Comparison of ENCODE assay signal across 12 cellular contexts in the genomic region with DNA sequence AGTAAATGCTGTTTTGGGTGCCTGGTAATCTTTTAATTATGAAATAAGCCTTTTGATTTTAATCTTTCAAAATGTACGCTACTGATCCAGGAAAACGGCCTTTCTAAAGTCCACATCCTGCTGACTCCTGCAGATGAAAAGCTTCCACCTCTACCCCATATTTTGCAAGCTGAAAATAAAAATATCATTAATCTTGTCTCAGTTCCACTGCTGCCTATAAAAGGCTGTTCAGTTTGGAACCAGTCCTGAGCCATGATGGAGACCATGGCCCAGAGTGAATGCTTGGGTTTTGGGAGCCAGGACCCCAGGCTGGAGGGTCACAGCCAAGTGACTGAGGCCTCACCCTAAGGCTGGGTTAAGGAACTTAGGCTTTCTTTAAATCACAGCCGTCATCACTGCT.
A peak's percentile ranks its signal among the peaks of the same experiment; 100 is the strongest.
DNase-seq lines count a peak whose midpoint lies in the region; ATAC-seq and TF ChIP-seq lines count a peak whose summit lies in the region.
"Had no signal": no experiment of that assay in that cellular context is flagged by ENCODE, and none has a peak within 500 bp of the region (broad histone marks: within the 10 kb centered on the region; RNA-seq: fewer than 3 reads in every experiment).

No MANE protein-coding gene starts in this region.

- H3K27me3 ChIP-seq in BLaER1 treated with 17β-estradiol and CSF1 and Interleukin-3, amounts not matched to agents 10 nM and 100 nM, result no peaks in the 10 kb centered on the region
- H3K27me3 ChIP-seq in dorsolateral prefrontal cortex (no peaks in the 10 kb centered on the region), right lobe of liver (no peaks in the 10 kb centered on the region), sigmoid colon (no peaks in the 10 kb centered on the region)

- no peaks in the 10 kb centered on the region for H3K27me3 Mint-ChIP-seq in activated CD8-positive, alpha-beta T cell treated with anti-CD3 and anti-CD28 coated beads for 36 hours
- H3K27me3 Mint-ChIP-seq: activated T-cell treated with anti-CD3 and anti-CD28 coated beads, Interleukin-2, amount 50 U/mL, for 24 hours had no signal

- no peak overlapping the region for H3K4me3 Mint-ChIP-seq in activated CD8-positive, alpha-beta T cell treated with anti-CD3 and anti-CD28 coated beads for 36 hours
- H3K4me3 Mint-ChIP-seq: activated T-cell treated with anti-CD3 and anti-CD28 coated beads, Interleukin-2, amount 50 U/mL, for 24 hours; HFFc6 had no signal

- no peak overlapping the region for H3K4me3 ChIP-seq in BLaER1 treated with 17β-estradiol and CSF1 and Interleukin-3, amounts not matched to agents 10 nM and 100 nM
- H3K4me3 ChIP-seq in dorsolateral prefrontal cortex (peak overlapping the region in 32 of 59 donors; percentile 4 to 50 (median 28)), right lobe of liver (no peak overlapping the region), sigmoid colon (peak overlapping the region in 3 of 4 donors; percentile 14 to 31 (median 30))

- ATAC-seq in right lobe of liver (peak; percentile 18 to 33 (median 26)), GM21717 (IDR thresholded peaks at IDR 0.05; ENCODE audit: unreplicated experiment) (no peak)
- no peak for ATAC-seq in activated CD8-positive, alpha-beta T cell treated with anti-CD3 and anti-CD28 coated beads for 36 hours
- no peak for ATAC-seq in stimulated activated naive CD8-positive, alpha-beta T cell treated with anti-CD3 and anti-CD28 coated beads, Interleukin-15, Interleukin-2, amounts not matched to agents 100 U/mL and 50 U/mL, for 24 hours

- H4K20me1 ChIP-seq in BLaER1 treated with 17β-estradiol and CSF1 and Interleukin-3, amounts not matched to agents 10 nM and 100 nM, result peaks cover 84 to 100% (median 94%) of the 10 kb centered on the region in 11 experiments

- TF ChIP-seq CTCF in dorsolateral prefrontal cortex (IDR thresholded peaks at IDR 0.05 in 54 of 56, conservative IDR thresholded peaks at IDR 0.05 in 2 of 56; ENCODE audit: low read depth in 1 of 56, partially characterized antibody in 56 of 56), result no peak
- TF ChIP-seq CTCF in right lobe of liver (IDR thresholded peaks at IDR 0.05), result no peak
- no peak for TF ChIP-seq CTCF in sigmoid colon (IDR thresholded peaks at IDR 0.05)
- no peak for TF ChIP-seq CTCF in activated CD8-positive, alpha-beta T cell treated with anti-CD3 and anti-CD28 coated beads for 36 hours (IDR thresholded peaks at IDR 0.05)

- no peaks in the 10 kb centered on the region for H3K9me3 Mint-ChIP-seq in activated CD8-positive, alpha-beta T cell treated with anti-CD3 and anti-CD28 coated beads for 36 hours
- H3K9me3 Mint-ChIP-seq: activated T-cell treated with anti-CD3 and anti-CD28 coated beads, Interleukin-2, amount 50 U/mL, for 24 hours; HFFc6 had no signal

- H3K27ac Mint-ChIP-seq in activated CD8-positive, alpha-beta T cell treated with anti-CD3 and anti-CD28 coated beads for 36 hours, result no peak overlapping the region
- H3K27ac Mint-ChIP-seq: activated T-cell treated with anti-CD3 and anti-CD28 coated beads, Interleukin-2, amount 50 U/mL, for 24 hours; HFFc6 had no signal

- 11% methylated on average over 3 of the region's 3 CpGs for WGBS in right lobe of liver (ENCODE audit: insufficient coverage, low coverage, low lambda C conversion rate, missing lambda C conversion rate)
- 58 to 60% methylated on average over 3 of the region's 3 CpGs for WGBS in sigmoid colon, 2 donors

- no peak for TF ChIP-seq EP300 in sigmoid colon (IDR thresholded peaks at IDR 0.05)

- CTCF ChIA-PET in activated CD8-positive, alpha-beta T cell treated with anti-CD3 and anti-CD28 coated beads for 36 hours (lab: Charles Lee), result interaction anchor here (1.1 kb wide), 1 partner anchor 9 kb away, joined by 3 read pairs; no protein-coding TSS in a partner anchor

- H3K27ac ChIP-seq in BLaER1 treated with 17β-estradiol and CSF1 and Interleukin-3, amounts not matched to agents 10 nM and 100 nM, result peak overlapping the region in 2 of 11 experiments; percentile 13 to 28; a peak in 1 of 22 replicates
- H3K27ac ChIP-seq in dorsolateral prefrontal cortex, result peak overlapping the region in 57 of 59 donors; percentile 28 to 89 (median 78)
- H3K27ac ChIP-seq in right lobe of liver, result peak overlapping the region; percentile 38 to 65 (median 54)
- peak overlapping the region; percentile 70 to 87 (median 84) for H3K27ac ChIP-seq in sigmoid colon

- peaks cover 37% of the 10 kb centered on the region for H3K4me1 Mint-ChIP-seq in activated CD8-positive, alpha-beta T cell treated with anti-CD3 and anti-CD28 coated beads for 36 hours (ENCODE audit: low read depth)

- intact Hi-C loops in dorsolateral prefrontal cortex (cut with DNase I) (no loop called here), right lobe of liver (cut with DNase I) (no loop called here), sigmoid colon (cut with DNase I) (no loop called here)
- intact Hi-C loops in activated CD8-positive, alpha-beta T cell treated with anti-CD3 and anti-CD28 coated beads for 36 hours (cut with micrococcal nuclease), result no loop called here

- peak overlapping the region in 6 of 11 experiments; percentile 8 to 57 (median 41); a peak in 9 of 22 replicates for H3K4me2 ChIP-seq in BLaER1 treated with 17β-estradiol and CSF1 and Interleukin-3, amounts not matched to agents 10 nM and 100 nM

- no peak overlapping the region for H3K9ac ChIP-seq in BLaER1 treated with 17β-estradiol and CSF1 and Interleukin-3, amounts not matched to agents 10 nM and 100 nM

- peaks cover 43 to 79% (median 67%) of the 10 kb centered on the region in 10 experiments for H3K4me1 ChIP-seq in BLaER1 treated with 17β-estradiol and CSF1 and Interleukin-3, amounts not matched to agents 10 nM and 100 nM
- H3K4me1 ChIP-seq in right lobe of liver, result peaks cover 0 to 46% (median 14%) of the 10 kb centered on the region in 4 donors
- peaks cover 0 to 98% (median 83%) of the 10 kb centered on the region in 4 donors for H3K4me1 ChIP-seq in sigmoid colon

- peaks cover 0 to 9% (median 0%) of the 10 kb centered on the region in 11 experiments; a peak in 2 of 22 replicates for H3K9me3 ChIP-seq in BLaER1 treated with 17β-estradiol and CSF1 and Interleukin-3, amounts not matched to agents 10 nM and 100 nM (replicated peaks in 1 of 11)
- peaks cover 0 to 3% (median 0%) of the 10 kb centered on the region in 4 donors for H3K9me3 ChIP-seq in right lobe of liver
- no peaks in the 10 kb centered on the region for H3K9me3 ChIP-seq in sigmoid colon

- POLR2A ChIA-PET in activated CD8-positive, alpha-beta T cell treated with anti-CD3 and anti-CD28 coated beads for 36 hours (lab: Charles Lee), result no interaction called here

- TF ChIP-seq POLR2A in right lobe of liver (IDR thresholded peaks at IDR 0.05), result no peak
- no peak for TF ChIP-seq POLR2A in sigmoid colon (IDR thresholded peaks at IDR 0.05)

- peaks cover 53 to 74% (median 60%) of the 10 kb centered on the region in 11 experiments for H3K36me3 ChIP-seq in BLaER1 treated with 17β-estradiol and CSF1 and Interleukin-3, amounts not matched to agents 10 nM and 100 nM
- peaks cover 0 to 18% (median 2%) of the 10 kb centered on the region in 4 donors for H3K36me3 ChIP-seq in right lobe of liver
- peaks cover 0 to 15% (median 7%) of the 10 kb centered on the region in 4 donors for H3K36me3 ChIP-seq in sigmoid colon

- H3K36me3 Mint-ChIP-seq in activated CD8-positive, alpha-beta T cell treated with anti-CD3 and anti-CD28 coated beads for 36 hours (ENCODE audit: low read depth), result peaks cover 33% of the 10 kb centered on the region

- DNase-seq in dorsolateral prefrontal cortex, result no peak
- DNase-seq in right lobe of liver, result no peak
- DNase-seq in sigmoid colon, result no peak
- DNase-seq in activated CD8-positive, alpha-beta T cell treated with anti-CD3 and anti-CD28 coated beads for 36 hours, result no peak
- DNase-seq in stimulated activated naive CD8-positive, alpha-beta T cell treated with anti-CD3 and anti-CD28 coated beads, Interleukin-15, Interleukin-2, amounts not matched to agents 100 U/mL and 50 U/mL, for 24 hours, result no peak
- DNase-seq in RPMI8226, result no peak
- DNase-seq: activated T-cell treated with anti-CD3 and anti-CD28 coated beads, Interleukin-2, amount 50 U/mL, for 24 hours; HFFc6; NCI-H1048; SW 1271 had no signal

Comparison
In these comparisons a context has a peak if more than half of its experiments do, and no peak if none do; other contexts are left out.
1. H3K4me3 ChIP-seq: peak in dorsolateral prefrontal cortex (32 of 59) and sigmoid colon (3 of 4); none in BLaER1 treated with 17β-estradiol and CSF1 and Interleukin-3, amounts not matched to agents 10 nM and 100 nM (0 of 10) and right lobe of liver (0 of 3).
2. ATAC-seq: peak in right lobe of liver (4 of 4); none in activated CD8-positive, alpha-beta T cell treated with anti-CD3 and anti-CD28 coated beads for 36 hours (single experiment), GM21717 (single experiment) and stimulated activated naive CD8-positive, alpha-beta T cell treated with anti-CD3 and anti-CD28 coated beads, Interleukin-15, Interleukin-2, amounts not matched to agents 100 U/mL and 50 U/mL, for 24 hours (single experiment).